8 cellular contexts compared by ENCODE assay signal in the genomic region with DNA sequence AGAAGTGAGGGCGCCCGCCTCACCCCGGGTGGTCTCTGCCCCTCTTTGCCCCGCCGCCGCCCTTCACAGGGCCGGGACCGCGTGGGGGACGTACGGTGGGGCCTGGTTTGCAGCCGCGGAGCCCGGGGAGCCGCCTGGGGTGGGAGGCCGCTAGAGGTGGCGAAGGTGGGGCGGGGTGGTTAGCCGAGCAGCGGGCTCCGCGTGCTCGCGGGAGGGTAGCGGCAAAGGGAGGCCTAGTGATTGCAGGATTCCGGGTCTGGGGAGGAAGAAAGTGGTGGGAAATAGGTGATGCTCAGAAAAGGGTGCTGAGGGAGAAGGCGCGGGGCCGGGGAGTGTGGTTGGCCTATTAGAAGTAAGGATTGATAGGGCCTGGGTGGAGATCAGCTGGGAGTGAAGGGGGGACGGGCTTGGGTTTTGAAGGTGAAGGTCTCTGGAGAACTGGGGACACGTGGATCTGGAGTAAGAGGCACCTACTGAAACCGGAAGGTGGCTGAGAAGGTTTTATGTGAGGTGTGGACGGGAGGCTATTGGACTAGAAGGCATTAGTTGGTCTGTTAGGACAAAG. TPM values are rescaled to one million over a fixed set of nuclear protein-coding genes. Genes with fewer than 3 reads are reported as not detected.
A peak's percentile ranks its signal among the peaks of the same experiment; 100 is the strongest.
DNase-seq lines count a peak whose midpoint lies in the region; ATAC-seq and TF ChIP-seq lines count a peak whose summit lies in the region.

No MANE protein-coding gene starts in this region.

- H3K4me1 ChIP-seq in neural progenitor cell, result peaks cover 25% of the 10 kb centered on the region
- peaks cover 30% of the 10 kb centered on the region for H3K4me1 ChIP-seq in suprapubic skin

- peak; percentile 17 for ATAC-seq in HG02938 (IDR thresholded peaks at IDR 0.05; ENCODE audit: unreplicated experiment)

- peak; percentile 2 for TF ChIP-seq CTCF in neural progenitor cell (IDR thresholded peaks at IDR 0.05)
- TF ChIP-seq CTCF in suprapubic skin (IDR thresholded peaks at IDR 0.05), result no peak

- H3F3A ChIP-seq in neural progenitor cell (ENCODE audit: low read depth), result no peaks in the 10 kb centered on the region

- peaks cover 55% of the 10 kb centered on the region for H3K79me2 ChIP-seq in neural progenitor cell (ENCODE audit: low read depth)

- H2AFZ ChIP-seq in neural progenitor cell (replicated peaks), result peak overlapping the region; percentile 73

- DNase-seq in NCI-H2227 (lab: John Stamatoyannopoulos, UW; ENCODE audit: unreplicated experiment), result peak; percentile 60
- no peak for DNase-seq in NCI-H2227 treated with DMSO at 0.1 percent for 48 hours (lab: John Stamatoyannopoulos, UW)
- peak; percentile 24 for DNase-seq in NCI-H510A treated with DMSO at 0.1 percent for 48 hours (lab: John Stamatoyannopoulos, UW)
- peak; percentile 58 for DNase-seq in activated CD8-positive, alpha-beta memory T cell treated with anti-CD3 and anti-CD28 coated beads, Interleukin-2, amount 50 U/mL, for 4 hours
- peak; percentile 78 to 82 for DNase-seq in erythroblast (lab: John Stamatoyannopoulos, UW)
- DNase-seq in neural progenitor cell (ENCODE audit: low spot score), result no peak
- DNase-seq in suprapubic skin (ENCODE audit: low spot score in 2 of 2), result peak; percentile 74 to 82

- no peaks in the 10 kb centered on the region for H3K36me3 ChIP-seq in neural progenitor cell
- H3K36me3 ChIP-seq in suprapubic skin, result no peaks in the 10 kb centered on the region

- H3K36me3 Mint-ChIP-seq in neural progenitor cell, result peaks cover 15% of the 10 kb centered on the region

- H3K4me3 Mint-ChIP-seq in neural progenitor cell, result peak overlapping the region; percentile 95

- H3K9me3 ChIP-seq in neural progenitor cell (ENCODE audit: low read depth), result no peaks in the 10 kb centered on the region
- no peaks in the 10 kb centered on the region for H3K9me3 ChIP-seq in suprapubic skin

- H3K27me3 Mint-ChIP-seq in neural progenitor cell (ENCODE audit: insufficient read depth, low read depth), result peaks cover 2% of the 10 kb centered on the region

- H3K4me1 Mint-ChIP-seq in neural progenitor cell, result peaks cover 17% of the 10 kb centered on the region

- H3K27ac ChIP-seq in neural progenitor cell (peak overlapping the region; percentile 80), suprapubic skin (peak overlapping the region; percentile 88)

- no peaks in the 10 kb centered on the region for H3K27me3 ChIP-seq in neural progenitor cell
- no peaks in the 10 kb centered on the region for H3K27me3 ChIP-seq in suprapubic skin

- H3K27ac Mint-ChIP-seq in neural progenitor cell, result peak overlapping the region; percentile 89

- TF ChIP-seq POLR2A in erythroblast (IDR thresholded peaks at IDR 0.05; ENCODE audit: low read length) (no peak), suprapubic skin (IDR thresholded peaks at IDR 0.05) (no peak)

- peak overlapping the region; percentile 81 for H3K9ac ChIP-seq in neural progenitor cell

- peaks cover 49% of the 10 kb centered on the region for H4K20me1 ChIP-seq in neural progenitor cell (ENCODE audit: low read depth)

- no peak for TF ChIP-seq EP300 in suprapubic skin (IDR thresholded peaks at IDR 0.05)

- H3K9me3 Mint-ChIP-seq in neural progenitor cell, result no peaks in the 10 kb centered on the region

- WGBS in suprapubic skin, result under 1% methylated on average over 23 of the region's 33 CpGs

- H3K4me3 ChIP-seq in neural progenitor cell, result peak overlapping the region; percentile 97
- H3K4me3 ChIP-seq in suprapubic skin, result peak overlapping the region; percentile 96

- peak overlapping the region; percentile 96 for H3K4me2 ChIP-seq in neural progenitor cell

RNA-seq across cellular contexts. Expression of gene FAR1, which starts 0.6 kb away (rescaled TPM):
- total RNA-seq in neural progenitor cell (ENCODE audit: low replicate concordance) (75.5 and 139 TPM in 2 replicates), suprapubic skin (10 to 100 TPM in 3 of 4 donors, 1 to 10 TPM in 1; 9.8 to 29.0 (median 16.4) TPM)

Comparison
In these comparisons a context has a peak if more than half of its experiments do, and no peak if none do; other contexts are left out.
1. DNase-seq: peak in NCI-H2227 (single experiment), NCI-H510A treated with DMSO at 0.1 percent for 48 hours (single experiment), activated CD8-positive, alpha-beta memory T cell treated with anti-CD3 and anti-CD28 coated beads, Interleukin-2, amount 50 U/mL, for 4 hours (single experiment), erythroblast (2 of 2) and suprapubic skin (2 of 2); none in NCI-H2227 treated with DMSO at 0.1 percent for 48 hours (single experiment) and neural progenitor cell (single experiment).